ENCODE assay signal across 15 cellular contexts in the genomic region with DNA sequence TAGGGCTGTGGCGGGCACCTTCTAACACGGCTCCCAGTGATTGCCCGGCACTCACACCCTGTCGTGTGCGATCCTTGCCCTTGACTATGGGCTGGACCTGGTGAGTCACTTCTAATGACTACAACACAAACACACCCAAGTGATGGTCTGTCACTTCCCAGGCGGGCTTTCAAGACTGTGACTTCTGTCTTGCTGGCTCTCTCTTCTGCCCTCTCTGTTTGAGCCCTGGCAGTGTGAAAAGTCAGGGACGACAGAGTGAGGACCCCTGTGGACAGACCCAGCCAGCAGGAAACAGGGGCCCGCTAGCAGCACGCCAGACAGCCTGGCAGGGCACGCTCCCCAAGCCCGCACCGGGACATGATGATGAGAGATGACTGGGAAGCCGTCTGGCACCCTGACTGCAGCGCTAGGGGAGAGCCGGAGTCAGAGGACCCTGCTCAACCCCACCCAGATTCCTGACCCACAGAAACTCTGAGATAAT. TPM values are rescaled to one million over a fixed set of nuclear protein-coding genes. Genes with fewer than 3 reads are reported as not detected.
DNase-seq lines count a peak whose midpoint lies in the region; TF ChIP-seq lines count a peak whose summit lies in the region.
"Had no signal": no experiment of that assay in that cellular context is flagged by ENCODE, and none has a peak within 500 bp of the region (broad histone marks: within the 10 kb centered on the region; RNA-seq: fewer than 3 reads in every experiment).

No MANE protein-coding gene starts in this region.

- H3K4me1 ChIP-seq in mesendoderm (ENCODE audit: control insufficient read depth, low read depth, low read length), result peaks cover 1% of the 10 kb centered on the region
- no peaks in the 10 kb centered on the region for H3K4me1 ChIP-seq in CD8-positive, alpha-beta memory T cell (ENCODE audit: insufficient read depth, low read length)
- no peaks in the 10 kb centered on the region for H3K4me1 ChIP-seq in Karpas-422 (ENCODE audit: low read length)

- CTCF ChIA-PET in CD8-positive, alpha-beta memory T cell (lab: Charles Lee), result no interaction called here

- H3K36me3 Mint-ChIP-seq in CD8-positive, alpha-beta memory T cell, result peaks cover 10 to 16% (median 11%) of the 10 kb centered on the region in 3 donors

- no peaks in the 10 kb centered on the region for H3K79me2 ChIP-seq in mesendoderm (ENCODE audit: control insufficient read depth, insufficient read depth, low read length)
- no peaks in the 10 kb centered on the region for H3K79me2 ChIP-seq in Karpas-422 (ENCODE audit: low read length)

- H3K9me3 ChIP-seq in CD8-positive, alpha-beta memory T cell (ENCODE audit: low read length), result no peaks in the 10 kb centered on the region
- no peaks in the 10 kb centered on the region for H3K9me3 ChIP-seq in Karpas-422 (ENCODE audit: low read length)
- H3K9me3 ChIP-seq: pancreas had no signal

- H2AFZ ChIP-seq in Karpas-422 (ENCODE audit: low read length), result no peak overlapping the region

- H3K4me3 ChIP-seq in mesendoderm (ENCODE audit: low read length) (no peak overlapping the region), Karpas-422 (ENCODE audit: low read length) (no peak overlapping the region)
- no peak overlapping the region for H3K4me3 ChIP-seq in CD8-positive, alpha-beta memory T cell (ENCODE audit: low read length)
- H3K4me3 ChIP-seq: lung, pancreas had no signal

- no peak overlapping the region for H3K4ac ChIP-seq in mesendoderm (ENCODE audit: low read depth, low read length)

- no peak overlapping the region for H3K56ac ChIP-seq in mesendoderm (ENCODE audit: low read length)

- no peaks in the 10 kb centered on the region for H3K4me1 Mint-ChIP-seq in CD8-positive, alpha-beta memory T cell

- H3K4me2 ChIP-seq in mesendoderm (ENCODE audit: low read length), result no peak overlapping the region
- H3K4me2 ChIP-seq in Karpas-422 (ENCODE audit: low read depth, low read length, poor library complexity, severe bottlenecking), result no peak overlapping the region

- H3K9ac ChIP-seq in mesendoderm (ENCODE audit: low read length) (no peak overlapping the region), Karpas-422 (ENCODE audit: low read length) (no peak overlapping the region)

- H4K8ac ChIP-seq in mesendoderm (ENCODE audit: low read depth, low read length), result no peak overlapping the region

- H3K36me3 ChIP-seq in mesendoderm (ENCODE audit: control insufficient read depth, insufficient read depth, low read length) (no peaks in the 10 kb centered on the region), Karpas-422 (ENCODE audit: insufficient read depth, low read length) (no peaks in the 10 kb centered on the region)
- no peaks in the 10 kb centered on the region for H3K36me3 ChIP-seq in CD8-positive, alpha-beta memory T cell (ENCODE audit: insufficient read depth, low read length)
- H3K36me3 ChIP-seq: pancreas had no signal

- no peaks in the 10 kb centered on the region for H4K20me1 ChIP-seq in Karpas-422 (ENCODE audit: insufficient read depth, low read depth, low read length)

- no peak overlapping the region for H3K27ac Mint-ChIP-seq in CD8-positive, alpha-beta memory T cell
- H3K27ac Mint-ChIP-seq: dendritic cell treated with granulocyte-macrophage colony-stimulating factor and Interleukin-4, amounts not matched to agents 40 ng/mL and 50 ng/mL, for 4 days had no signal

- no CpG with 5 or more reads among the region's 15 CpGs for WGBS in mesendoderm (ENCODE audit: extremely low coverage, insufficient coverage, low lambda C conversion rate)

- H3K27ac ChIP-seq in mesendoderm (ENCODE audit: low read depth, low read length) (no peak overlapping the region), Karpas-422 (ENCODE audit: low read length) (no peak overlapping the region)
- H3K27ac ChIP-seq in CD8-positive, alpha-beta memory T cell (ENCODE audit: low read depth, low read length), result no peak overlapping the region
- H3K27ac ChIP-seq: pancreas had no signal

- no peak overlapping the region for H2BK5ac ChIP-seq in mesendoderm (ENCODE audit: low read length)

- H3K27me3 Mint-ChIP-seq in CD8-positive, alpha-beta memory T cell, result no peaks in the 10 kb centered on the region
- H3K27me3 Mint-ChIP-seq: dendritic cell treated with granulocyte-macrophage colony-stimulating factor and Interleukin-4, amounts not matched to agents 40 ng/mL and 50 ng/mL, for 4 days had no signal

- no peak overlapping the region for H2BK15ac ChIP-seq in mesendoderm (replicated peaks; ENCODE audit: low read depth)

- H3K18ac ChIP-seq in mesendoderm (ENCODE audit: low read length), result no peak overlapping the region

- H3K4me3 Mint-ChIP-seq in CD8-positive, alpha-beta memory T cell, result no peak overlapping the region
- H3K4me3 Mint-ChIP-seq: dendritic cell treated with granulocyte-macrophage colony-stimulating factor and Interleukin-4, amounts not matched to agents 40 ng/mL and 50 ng/mL, for 4 days had no signal

- peak; percentile 2 for DNase-seq in AG09319 (ENCODE audit: extremely low read depth, low read depth)
- peak; percentile 58 for DNase-seq in LHCN-M2 (ENCODE audit: low read depth)
- DNase-seq in dermis blood vessel endothelial cell, result peak; percentile 6
- peak; percentile 68 for DNase-seq in mesendoderm
- no peak for DNase-seq in CD8-positive, alpha-beta memory T cell
- DNase-seq in Karpas-422, result no peak
- DNase-seq in SIG-M5 (lab: John Stamatoyannopoulos, UW), result no peak
- no peak for DNase-seq in activated CD4-positive, alpha-beta T cell treated with anti-CD3 and anti-CD28 coated beads for 1 hour
- DNase-seq: activated naive CD4-positive, alpha-beta T cell treated with anti-CD3 and anti-CD28 coated beads, Interleukin-2, amount 50 U/mL, for 16 hours; GDM1; head of caudate nucleus; NCI-H2107; pancreas had no signal

- no peaks in the 10 kb centered on the region for H3K9me2 ChIP-seq in Karpas-422 (replicated peaks; ENCODE audit: insufficient read depth, low read length)

- no peaks in the 10 kb centered on the region for H3K79me1 ChIP-seq in mesendoderm (ENCODE audit: low read length)

- H2BK120ac ChIP-seq in mesendoderm (ENCODE audit: low read depth, low read length), result no peak overlapping the region

- H3K9me3 Mint-ChIP-seq in CD8-positive, alpha-beta memory T cell, result peaks cover 0 to 4% (median 0%) of the 10 kb centered on the region in 5 donors
- H3K9me3 Mint-ChIP-seq: dendritic cell treated with granulocyte-macrophage colony-stimulating factor and Interleukin-4, amounts not matched to agents 40 ng/mL and 50 ng/mL, for 4 days had no signal

- TF ChIP-seq CTCF in AG09319 (IDR thresholded peaks at IDR 0.05; ENCODE audit: low read depth, low read length), result no peak

- H3K27me3 ChIP-seq in mesendoderm (ENCODE audit: insufficient read depth, low read length, poor library complexity), result no peaks in the 10 kb centered on the region
- no peaks in the 10 kb centered on the region for H3K27me3 ChIP-seq in CD8-positive, alpha-beta memory T cell (ENCODE audit: insufficient read depth, low read length, poor library complexity, severe bottlenecking)
- H3K27me3 ChIP-seq in Karpas-422 (ENCODE audit: low read length), result no peaks in the 10 kb centered on the region
- H3K27me3 ChIP-seq: pancreas had no signal

- no peak overlapping the region for H2AK5ac ChIP-seq in mesendoderm (ENCODE audit: low read length)

- POLR2A ChIA-PET in CD8-positive, alpha-beta memory T cell (lab: Charles Lee), result no interaction called here

- H4K5ac ChIP-seq in mesendoderm (ENCODE audit: low read length), result no peak overlapping the region

- no peak overlapping the region for H3K23ac ChIP-seq in mesendoderm (ENCODE audit: low read length)

RNA-seq across cellular contexts. Expression of a gene that starts 43.0 kb away (rescaled TPM):
- 7.3 and 8.6 TPM in 2 replicates for total RNA-seq in LHCN-M2 (2014; rRNA removed)
- polyA plus RNA-seq in LHCN-M2 (2012), result 3.4 TPM
- total RNA-seq in dermis blood vessel endothelial cell, result 9.7 and 12.9 TPM in 2 replicates
- polyA plus RNA-seq in mesendoderm (2013, experiment 1 of 2), result 5.0 TPM
- 5.5 TPM for polyA plus RNA-seq in mesendoderm (2013, experiment 2 of 2)
- total RNA-seq in CD8-positive, alpha-beta memory T cell, result 1 to 10 TPM; 3.2 to 3.4 TPM
- polyA plus RNA-seq in CD8-positive, alpha-beta memory T cell, result 6.0 TPM
- 6.1 and 8.4 TPM in 2 replicates for total RNA-seq in Karpas-422 (2014; rRNA removed; shearing (Covaris generic); ENCODE audit: low replicate concordance)

Comparison
In these comparisons a context has a peak if more than half of its experiments do, and no peak if none do; other contexts are left out.
1. DNase-seq: peak in AG09319 (single experiment), LHCN-M2 (single experiment), dermis blood vessel endothelial cell (single experiment) and mesendoderm (single experiment); none in CD8-positive, alpha-beta memory T cell (0 of 5), Karpas-422 (single experiment), SIG-M5 (single experiment) and activated CD4-positive, alpha-beta T cell treated with anti-CD3 and anti-CD28 coated beads for 1 hour (single experiment).